In the genomic region with DNA sequence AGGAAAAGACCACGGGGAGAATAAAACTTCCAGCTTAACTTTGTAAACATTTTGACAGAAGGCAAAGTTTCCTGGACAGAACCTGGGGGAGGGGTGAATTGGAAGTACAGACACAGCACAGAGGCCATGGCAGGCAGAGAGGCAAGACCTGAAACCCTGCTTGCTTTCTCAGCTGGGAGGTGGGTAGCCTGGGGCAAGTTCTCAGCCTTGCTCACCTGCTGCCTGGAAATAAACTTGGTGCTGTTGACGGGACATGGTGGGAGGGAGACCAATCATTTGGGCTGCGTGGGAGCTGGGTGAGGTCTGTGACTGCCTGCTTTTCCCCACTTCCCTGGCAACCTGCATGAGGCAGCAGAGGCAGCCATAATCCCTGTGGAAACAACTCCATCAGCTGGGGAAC, we compare ENCODE assay signal across 20 cellular contexts.
DNase-seq lines count a peak whose midpoint lies in the region; ATAC-seq, FAIRE-seq and TF ChIP-seq lines count a peak whose summit lies in the region.
"Had no signal": no experiment of that assay in that cellular context is flagged by ENCODE, and none has a peak within 500 bp of the region (broad histone marks: within the 10 kb centered on the region; RNA-seq: fewer than 3 reads in every experiment).

No MANE protein-coding gene starts in this region.

- no peak for DNase-seq in HepG2 (ENCODE audit: low spot score)
- no peak for DNase-seq in right lobe of liver
- no peak for DNase-seq in chondrocyte (ENCODE audit: low spot score)
- DNase-seq in mesenchymal stem cell: no peak
- no peak for DNase-seq in NCI-H187 (lab: John Stamatoyannopoulos, UW)
- no peak for DNase-seq in anterior cingulate cortex (lab: John Stamatoyannopoulos, UW)
- no peak for DNase-seq in lower lobe of right lung
- DNase-seq: AML-193; CD4-positive, alpha-beta memory T cell; DMS153; DMS79; GF-D8; GM23248; IMR-90 had no signal

- TF ChIP-seq CTCF in HepG2 (CRISPR knock-in tag; IDR thresholded peaks at IDR 0.05): no peak
- no peak for TF ChIP-seq CTCF in right lobe of liver (IDR thresholded peaks at IDR 0.05)
- TF ChIP-seq CTCF in chondrocyte (IDR thresholded peaks at IDR 0.05): no peak
- no peak for TF ChIP-seq CTCF in lower lobe of right lung (IDR thresholded peaks at IDR 0.05)

- no peak overlapping the region for H3K14ac ChIP-seq in mesenchymal stem cell (ENCODE audit: low read length in 2 of 2)

- H3K27ac ChIP-seq in HepG2 (ENCODE audit: extremely low read length, insufficient read depth, low read length) (no peak overlapping the region), right lobe of liver (no peak overlapping the region), mesenchymal stem cell (ENCODE audit: low read length, poor library complexity, severe bottlenecking) (no peak overlapping the region), lower lobe of right lung (no peak overlapping the region)
- H3K27ac ChIP-seq: 22Rv1, A549, C4-2B, GM23248, HL-60 had no signal

- H3K27ac Mint-ChIP-seq in chondrocyte (ENCODE audit: unreplicated experiment): peak overlapping the region; percentile 75
- H3K27ac Mint-ChIP-seq: CD4-positive, alpha-beta memory T cell had no signal

- no peak overlapping the region for H2BK120ac ChIP-seq in mesenchymal stem cell (ENCODE audit: low read depth, low read length)

- H3K79me1 ChIP-seq in mesenchymal stem cell (replicated peaks; ENCODE audit: low read length, poor library complexity, severe bottlenecking): no peaks in the 10 kb centered on the region

- H3K27me3 ChIP-seq in HepG2 (ENCODE audit: control insufficient read depth in 1 of 2, insufficient read depth in 2 of 2, low read length in 2 of 2) (no peaks in the 10 kb centered on the region), right lobe of liver (no peaks in the 10 kb centered on the region), mesenchymal stem cell (ENCODE audit: control insufficient read depth in 1 of 2, insufficient read depth in 1 of 2, low read length in 2 of 2) (no peaks in the 10 kb centered on the region), lower lobe of right lung (ENCODE audit: low read depth) (no peaks in the 10 kb centered on the region)

- no peak for FAIRE-seq in HepG2 (lab: Jason Lieb, UNC)
- FAIRE-seq: A549 had no signal

- H2AFZ ChIP-seq in HepG2 (ENCODE audit: low read length): no peak overlapping the region
- H2AFZ ChIP-seq in mesenchymal stem cell (ENCODE audit: low read depth, low read length): no peak overlapping the region
- H2AFZ ChIP-seq: GM23248 had no signal

- CTCF ChIA-PET in HepG2 (lab: Yijun Ruan, JAX; ENCODE audit: low intra/inter-chr PET ratio, low total read pairs): no interaction called here

- no peaks in the 10 kb centered on the region for H3K4me1 ChIP-seq in HepG2 (ENCODE audit: insufficient read depth, low read length)
- H3K4me1 ChIP-seq in right lobe of liver: no peaks in the 10 kb centered on the region
- H3K4me1 ChIP-seq in mesenchymal stem cell (ENCODE audit: control insufficient read depth, insufficient read depth, low read depth, low read length): no peaks in the 10 kb centered on the region
- H3K4me1 ChIP-seq in lower lobe of right lung: no peaks in the 10 kb centered on the region
- H3K4me1 ChIP-seq: A549, HAP-1 had no signal

- no peaks in the 10 kb centered on the region for H3K27me3 Mint-ChIP-seq in chondrocyte (ENCODE audit: low read depth)

- H2AK5ac ChIP-seq in mesenchymal stem cell (ENCODE audit: low read length, severe bottlenecking): no peak overlapping the region

- in situ Hi-C loops in HepG2 (cut with HindIII; ENCODE audit: extremely low pct_ligation_motif_present, low pct_unique_long_range_greater_than_20kb): no loop called here

- no peak overlapping the region for H2BK15ac ChIP-seq in mesenchymal stem cell (ENCODE audit: low read depth, poor library complexity, severe bottlenecking)

- H3K9me3 Mint-ChIP-seq in chondrocyte (ENCODE audit: low read depth): peaks cover 44% of the 10 kb centered on the region

- H3K4ac ChIP-seq in mesenchymal stem cell (ENCODE audit: low read depth in 1 of 2, low read length in 2 of 2): no peak overlapping the region

- no peaks in the 10 kb centered on the region for H3K79me2 ChIP-seq in HepG2 (ENCODE audit: insufficient read depth, low read length)

- H3K4me2 ChIP-seq in HepG2 (ENCODE audit: low read depth, low read length): no peak overlapping the region
- H3K4me2 ChIP-seq in mesenchymal stem cell (ENCODE audit: low read length, poor library complexity, severe bottlenecking): no peak overlapping the region
- H3K4me2 ChIP-seq: A549 had no signal

- H4K91ac ChIP-seq in mesenchymal stem cell (ENCODE audit: low read length): no peak overlapping the region

- peak overlapping the region in 1 of 2 experiments; percentile 28 for H3K18ac ChIP-seq in mesenchymal stem cell (ENCODE audit: low read depth in 1 of 2, low read length in 2 of 2)

- H3K4me1 Mint-ChIP-seq in chondrocyte (ENCODE audit: low read depth): peaks cover 8% of the 10 kb centered on the region
- H3K4me1 Mint-ChIP-seq: CD4-positive, alpha-beta memory T cell had no signal

- TF ChIP-seq POLR2A in HepG2 (IDR thresholded peaks at IDR 0.05; ENCODE audit: insufficient read depth in 1 of 2, low read depth in 2 of 2, low read length in 2 of 2) (no peak), right lobe of liver (IDR thresholded peaks at IDR 0.05) (no peak)

- ATAC-seq in HepG2: no peak; the same call in 2 of the 3 replicates
- no peak for ATAC-seq in right lobe of liver
- no peak for ATAC-seq in lower lobe of right lung
- no peak for ATAC-seq in GM18907 (IDR thresholded peaks at IDR 0.05; ENCODE audit: unreplicated experiment)
- ATAC-seq: A549 had no signal

- no peak overlapping the region for H3K23ac ChIP-seq in mesenchymal stem cell (ENCODE audit: low read length in 2 of 2)

- no peak overlapping the region for H3K4me3 Mint-ChIP-seq in chondrocyte (ENCODE audit: unreplicated experiment)
- H3K4me3 Mint-ChIP-seq: CD4-positive, alpha-beta memory T cell had no signal

- no TSS peak for BruUV-seq in HepG2 (replicated peaks; lab: Mats Ljungman, UMichigan)

- 11% methylated on average over 3 of the region's 3 CpGs for WGBS in HepG2 (ENCODE audit: low lambda C conversion rate)
- WGBS in right lobe of liver (ENCODE audit: insufficient coverage, low coverage, low lambda C conversion rate, missing lambda C conversion rate): 50% methylated on average over 2 of the region's 3 CpGs
- WGBS in mesenchymal stem cell: 50% methylated on average over 3 of the region's 3 CpGs

- H4K20me1 ChIP-seq in HepG2 (ENCODE audit: insufficient read depth, low read length): no peaks in the 10 kb centered on the region

- H3K9me3 ChIP-seq in HepG2 (ENCODE audit: low read length) (peaks cover 14% of the 10 kb centered on the region), right lobe of liver (peaks cover 0 to 3% (median 0%) of the 10 kb centered on the region in 4 donors), mesenchymal stem cell (ENCODE audit: control insufficient read depth, low read length) (peaks cover 16% of the 10 kb centered on the region), lower lobe of right lung (peaks cover 8% of the 10 kb centered on the region)

- TF ChIP-seq EP300 in HepG2 (IDR thresholded peaks at IDR 0.05; ENCODE audit: low read depth in 2 of 2, low read length in 2 of 2) (no peak), HepG2 (CRISPR knock-in tag; IDR thresholded peaks at IDR 0.05; ENCODE audit: borderline replicate concordance) (no peak)

- no peak overlapping the region for H2BK12ac ChIP-seq in mesenchymal stem cell (ENCODE audit: low read length in 2 of 2)

- POLR2A ChIA-PET in HepG2 (lab: Yijun Ruan, JAX): no interaction called here

- no peaks in the 10 kb centered on the region for H3K36me3 ChIP-seq in HepG2 (replicated peaks in 1 of 2; ENCODE audit: control insufficient read depth in 1 of 2, insufficient read depth in 2 of 2, low read length in 2 of 2)
- H3K36me3 ChIP-seq in right lobe of liver: no peaks in the 10 kb centered on the region
- no peaks in the 10 kb centered on the region for H3K36me3 ChIP-seq in mesenchymal stem cell (ENCODE audit: control insufficient read depth in 1 of 2, insufficient read depth in 2 of 2, low read depth in 1 of 2, low read length in 2 of 2)
- H3K36me3 ChIP-seq in lower lobe of right lung: no peaks in the 10 kb centered on the region
- H3K36me3 ChIP-seq: HAP-1 had no signal

- no peak for TF ChIP-seq RAD21 in HepG2 (CRISPR knock-in tag; IDR thresholded peaks at IDR 0.05)

- no peak overlapping the region for H3K9ac ChIP-seq in HepG2 (ENCODE audit: insufficient read depth, low read depth, low read length)
- H3K9ac ChIP-seq in mesenchymal stem cell (ENCODE audit: low read length): no peak overlapping the region
- H3K9ac ChIP-seq: GM23248 had no signal

- H3K4me3 ChIP-seq in HepG2 (replicated peaks in 1 of 3; ENCODE audit: insufficient read depth in 1 of 3, low read depth in 2 of 3, low read length in 3 of 3) (no peak overlapping the region), right lobe of liver (no peak overlapping the region), mesenchymal stem cell (ENCODE audit: insufficient read depth in 1 of 2, low read depth in 1 of 2, low read length in 2 of 2) (no peak overlapping the region), lower lobe of right lung (no peak overlapping the region)
- H3K4me3 ChIP-seq: A549, GM23248, HAP-1 had no signal

- intact Hi-C loops in HepG2 (cut with micrococcal nuclease; ENCODE audit: unreplicated experiment): no loop called here
- intact Hi-C loops in right lobe of liver (cut with DNase I): no loop called here
- intact Hi-C loops in lower lobe of right lung (cut with DNase I): no loop called here

- no peak overlapping the region for H2BK5ac ChIP-seq in mesenchymal stem cell (ENCODE audit: low read depth, low read length, poor library complexity, severe bottlenecking)

- H3K36me3 Mint-ChIP-seq in chondrocyte (ENCODE audit: low read depth): peaks cover 8% of the 10 kb centered on the region
- H3K36me3 Mint-ChIP-seq: CD4-positive, alpha-beta memory T cell had no signal

- peak overlapping the region; percentile 51 for H4K8ac ChIP-seq in mesenchymal stem cell (ENCODE audit: low read length)
